In genomic region chr12:99914206-99914605, GRCh38 we compare ENCODE assay signal across 16 cellular contexts.
DNase-seq lines count a peak whose midpoint lies in the region; ATAC-seq and TF ChIP-seq lines count a peak whose summit lies in the region.
"Had no signal": no experiment of that assay in that cellular context is flagged by ENCODE, and none has a peak within 500 bp of the region (broad histone marks: within the 10 kb centered on the region; RNA-seq: fewer than 3 reads in every experiment).

No MANE protein-coding gene starts in this region.

- peak overlapping the region; percentile 28 for H3K27ac Mint-ChIP-seq in stimulated activated naive CD8-positive, alpha-beta T cell treated with anti-CD3 and anti-CD28 coated beads, Interleukin-15, Interleukin-2, amounts not matched to agents 100 ng/mL and 50 ng/mL, for 24 hours

- no peaks in the 10 kb centered on the region for H3K27me3 Mint-ChIP-seq in stimulated activated naive CD8-positive, alpha-beta T cell treated with anti-CD3 and anti-CD28 coated beads, Interleukin-15, Interleukin-2, amounts not matched to agents 100 ng/mL and 50 ng/mL, for 24 hours

- TF ChIP-seq CTCF in coronary artery (IDR thresholded peaks at IDR 0.05) = no peak

- H3K4me3 Mint-ChIP-seq in stimulated activated naive CD8-positive, alpha-beta T cell treated with anti-CD3 and anti-CD28 coated beads, Interleukin-15, Interleukin-2, amounts not matched to agents 100 ng/mL and 50 ng/mL, for 24 hours = no peak overlapping the region

- no peaks in the 10 kb centered on the region for H3K36me3 Mint-ChIP-seq in stimulated activated naive CD8-positive, alpha-beta T cell treated with anti-CD3 and anti-CD28 coated beads, Interleukin-15, Interleukin-2, amounts not matched to agents 100 ng/mL and 50 ng/mL, for 24 hours (ENCODE audit: low read depth)

- H3K4me1 Mint-ChIP-seq in stimulated activated naive CD8-positive, alpha-beta T cell treated with anti-CD3 and anti-CD28 coated beads, Interleukin-15, Interleukin-2, amounts not matched to agents 100 ng/mL and 50 ng/mL, for 24 hours (ENCODE audit: low read depth) = no peaks in the 10 kb centered on the region

- DNase-seq in stimulated activated naive CD8-positive, alpha-beta T cell treated with anti-CD3 and anti-CD28 coated beads, Interleukin-15, Interleukin-2, amounts not matched to agents 100 U/mL and 50 U/mL, for 24 hours = no peak
- DNase-seq in coronary artery (ENCODE audit: low spot score) = no peak
- peak; percentile 1 for DNase-seq in renal cortical epithelial cell (ENCODE audit: low read depth)
- no peak for DNase-seq in DMS 273 treated with DMSO at 0.1 percent for 48 hours (lab: John Stamatoyannopoulos, UW)
- no peak for DNase-seq in CD1c-positive myeloid dendritic cell (ENCODE audit: extremely low spot score)
- DNase-seq: DMS79 treated with DMSO at 0.1 percent for 48 hours, IMR-90, MG63, NCI-H1048, NCI-H1436, NCI-H1930, Peyer's patch had no signal

- no peak overlapping the region for H3K4me3 ChIP-seq in coronary artery
- H3K4me3 ChIP-seq: MG63, Peyer's patch had no signal

- H3K9me3 Mint-ChIP-seq in stimulated activated naive CD8-positive, alpha-beta T cell treated with anti-CD3 and anti-CD28 coated beads, Interleukin-15, Interleukin-2, amounts not matched to agents 100 ng/mL and 50 ng/mL, for 24 hours = peaks cover 4% of the 10 kb centered on the region

- no peak for ATAC-seq in stimulated activated naive CD8-positive, alpha-beta T cell treated with anti-CD3 and anti-CD28 coated beads, Interleukin-15, Interleukin-2, amounts not matched to agents 100 U/mL and 50 U/mL, for 24 hours
- no peak for ATAC-seq in GM19463 (IDR thresholded peaks at IDR 0.05; ENCODE audit: unreplicated experiment)

- peak overlapping the region; percentile 14 to 38 for H3K27ac ChIP-seq in coronary artery
- H3K27ac ChIP-seq: C4-2B, HL-60, Peyer's patch had no signal
